In genomic region chr22:21585389-21585788, GRCh38 we compare ENCODE assay signal across 14 cellular contexts. TPM values are rescaled to one million over a fixed set of nuclear protein-coding genes. Genes with fewer than 3 reads are reported as not detected.
"Had no signal": no experiment of that assay in that cellular context is flagged by ENCODE, and none has a peak within 500 bp of the region (broad histone marks: within the 10 kb centered on the region; RNA-seq: fewer than 3 reads in every experiment).

No MANE protein-coding gene starts in this region.

- H3K27ac ChIP-seq: colonic mucosa, heart left ventricle, left lung, parathyroid adenoma, thyroid gland, WERI-Rb-1 had no signal

- ATAC-seq: heart left ventricle, left lung had no signal

- DNase-seq: activated CD4-positive, alpha-beta T cell treated with anti-CD3 and anti-CD28 coated beads for 48 hours; activated CD8-positive, alpha-beta memory T cell treated with anti-CD3 and anti-CD28 coated beads for 24 hours; activated effector memory CD4-positive, alpha-beta T cell treated with Interleukin-2 at 50 U/mL for 16 hours; colonic mucosa; heart left ventricle; left lung; retina; stimulated activated CD4-positive, alpha-beta T cell treated with anti-CD3 and anti-CD28 coated beads, Interleukin-15, amount 100 ng/mL, for 24 hours; WERI-Rb-1 had no signal

RNA-seq across cellular contexts. Expression of gene RIMBP3C, which starts 34.1 kb away (rescaled TPM):
- total RNA-seq: skeletal muscle tissue had no signal
- polyA plus RNA-seq: heart left ventricle had no signal

RNA-seq across cellular contexts. Expression of gene CCDC116, which starts 47.2 kb away (rescaled TPM):
- total RNA-seq: frontal cortex, SK-MEL-5, skeletal muscle tissue had no signal
